ENCODE assay signal across 23 cellular contexts in the genomic region with DNA sequence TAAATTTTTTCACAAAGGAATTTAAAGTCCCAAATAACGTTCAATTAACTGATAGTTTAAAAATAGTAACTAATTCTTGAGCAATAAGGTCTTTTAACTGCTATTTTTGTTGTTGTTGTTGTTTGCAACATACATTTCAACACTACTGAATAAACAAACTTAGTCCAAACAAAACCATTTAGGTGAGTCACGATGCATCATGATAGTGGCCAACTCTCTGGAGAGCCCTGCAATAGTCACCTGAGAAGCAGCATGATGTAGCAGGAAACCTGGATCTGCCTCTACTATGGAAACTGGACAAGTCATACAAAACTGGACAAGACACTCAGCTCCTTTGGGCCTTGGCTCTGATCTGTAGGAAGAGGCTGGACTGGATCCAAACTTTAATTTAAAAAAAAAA.
DNase-seq lines count a peak whose midpoint lies in the region; ATAC-seq, FAIRE-seq and TF ChIP-seq lines count a peak whose summit lies in the region.
"Had no signal": no experiment of that assay in that cellular context is flagged by ENCODE, and none has a peak within 500 bp of the region (broad histone marks: within the 10 kb centered on the region; RNA-seq: fewer than 3 reads in every experiment).

No MANE protein-coding gene starts in this region.

- H2AFZ ChIP-seq in HepG2 (ENCODE audit: low read length): no peak overlapping the region
- H2AFZ ChIP-seq: neural progenitor cell had no signal

- no peak for FAIRE-seq in HepG2 (lab: Jason Lieb, UNC)
- no peak for FAIRE-seq in small intestine (lab: Jason Lieb, UNC)
- FAIRE-seq: D721Med had no signal

- no peaks in the 10 kb centered on the region for H3K27me3 Mint-ChIP-seq in activated CD4-positive, alpha-beta memory T cell treated with anti-CD3 and anti-CD28 coated beads, Interleukin-2, amount 10 ng/mL, durations not matched to agents 7 days and 5 days
- H3K27me3 Mint-ChIP-seq: activated B cell treated with CpG ODN at 0.5 μM for 24 hours; activated naive CD4-positive, alpha-beta T cell treated with anti-CD3 and anti-CD28 coated beads, Interleukin-2, amount 10 ng/mL, durations not matched to agents 7 days and 5 days; IgD-negative memory B cell; T-cell had no signal

- no peaks in the 10 kb centered on the region for H3K36me3 Mint-ChIP-seq in activated CD4-positive, alpha-beta memory T cell treated with anti-CD3 and anti-CD28 coated beads, Interleukin-2, amount 10 ng/mL, durations not matched to agents 7 days and 5 days (ENCODE audit: low read depth)
- H3K36me3 Mint-ChIP-seq: activated naive CD4-positive, alpha-beta T cell treated with anti-CD3 and anti-CD28 coated beads, Interleukin-2, amount 10 ng/mL, durations not matched to agents 7 days and 5 days; IgD-negative memory B cell; immature natural killer cell; neural progenitor cell; T-cell had no signal

- H3K4me1 ChIP-seq in HepG2 (ENCODE audit: insufficient read depth, low read length) (peaks cover 58% of the 10 kb centered on the region), small intestine (ENCODE audit: control insufficient read depth in 2 of 2, insufficient read depth in 1 of 2, low read depth in 1 of 2, low read length in 1 of 2) (peaks cover 0 to 12% of the 10 kb centered on the region in 2 donors)

- H3K9me3 ChIP-seq in HepG2 (ENCODE audit: low read length) (no peaks in the 10 kb centered on the region), small intestine (ENCODE audit: control insufficient read depth, low read depth) (no peaks in the 10 kb centered on the region)
- H3K9me3 ChIP-seq: HAP-1, transverse colon had no signal

- H3K9ac ChIP-seq in HepG2 (ENCODE audit: insufficient read depth, low read depth, low read length): no peak overlapping the region
- H3K9ac ChIP-seq: neural progenitor cell had no signal

- CTCF ChIA-PET in HepG2 (lab: Yijun Ruan, JAX; ENCODE audit: low intra/inter-chr PET ratio, low total read pairs): no interaction called here
- CTCF ChIA-PET in activated CD4-positive, alpha-beta memory T cell treated with anti-CD3 and anti-CD28 coated beads, Interleukin-2, amount 10 ng/mL, durations not matched to agents 7 days and 5 days (lab: Charles Lee): no interaction called here

- H3K36me3 ChIP-seq in HepG2 (replicated peaks in 1 of 2; ENCODE audit: control insufficient read depth in 1 of 2, insufficient read depth in 2 of 2, low read length in 2 of 2) (no peaks in the 10 kb centered on the region), small intestine (ENCODE audit: control insufficient read depth in 2 of 2, insufficient read depth in 2 of 2, low read length in 2 of 2) (no peaks in the 10 kb centered on the region)
- H3K36me3 ChIP-seq: brain microvascular endothelial cell, HAP-1, neural progenitor cell, transverse colon had no signal

- peaks cover 23% of the 10 kb centered on the region for H3K4me1 Mint-ChIP-seq in activated CD4-positive, alpha-beta memory T cell treated with anti-CD3 and anti-CD28 coated beads, Interleukin-2, amount 10 ng/mL, durations not matched to agents 7 days and 5 days

- H3K27ac ChIP-seq in HepG2 (ENCODE audit: extremely low read length, insufficient read depth, low read length): no peak overlapping the region
- no peak overlapping the region for H3K27ac ChIP-seq in small intestine (ENCODE audit: low read depth in 1 of 2, low read length in 1 of 2)
- H3K27ac ChIP-seq: transverse colon had no signal

- TF ChIP-seq POLR2A in HepG2 (IDR thresholded peaks at IDR 0.05; ENCODE audit: insufficient read depth in 1 of 2, low read depth in 2 of 2, low read length in 2 of 2): no peak

- POLR2A ChIA-PET in HepG2 (lab: Yijun Ruan, JAX): no interaction called here
- POLR2A ChIA-PET in activated CD4-positive, alpha-beta memory T cell treated with anti-CD3 and anti-CD28 coated beads, Interleukin-2, amount 10 ng/mL, durations not matched to agents 7 days and 5 days (lab: Charles Lee): no interaction called here

- H3K4me3 ChIP-seq in HepG2 (replicated peaks in 1 of 3; ENCODE audit: insufficient read depth in 1 of 3, low read depth in 2 of 3, low read length in 3 of 3): no peak overlapping the region
- H3K4me3 ChIP-seq in small intestine (ENCODE audit: low read depth in 1 of 2, low read length in 2 of 2): no peak overlapping the region
- H3K4me3 ChIP-seq: HAP-1, neural progenitor cell, transverse colon had no signal

- in situ Hi-C loops in Caki2 (cut with HindIII; ENCODE audit: low pct_unique_long_range_greater_than_20kb, low sequenced_read_pairs) (no loop called here), HepG2 (cut with HindIII; ENCODE audit: extremely low pct_ligation_motif_present, low pct_unique_long_range_greater_than_20kb) (no loop called here)

- 0 out of 2 replicates have a peak, but pooled peaks cover 9% of the 10 kb centered on the region for H4K20me1 ChIP-seq in HepG2 (ENCODE audit: insufficient read depth, low read length)

- peaks cover 27% of the 10 kb centered on the region for H3K79me2 ChIP-seq in HepG2 (ENCODE audit: insufficient read depth, low read length)

- no peak for TF ChIP-seq RAD21 in HepG2 (CRISPR knock-in tag; IDR thresholded peaks at IDR 0.05)

- intact Hi-C loops in HepG2 (cut with micrococcal nuclease; ENCODE audit: unreplicated experiment): no loop called here

- TF ChIP-seq EP300 in HepG2 (IDR thresholded peaks at IDR 0.05; ENCODE audit: low read depth in 2 of 2, low read length in 2 of 2): no peak
- TF ChIP-seq EP300 in HepG2 (CRISPR knock-in tag; IDR thresholded peaks at IDR 0.05; ENCODE audit: borderline replicate concordance): no peak

- DNase-seq in Caki2 (ENCODE audit: low read depth) (peak; percentile 17), LoVo (ENCODE audit: low spot score) (peak; percentile 49), amniotic epithelial cell (ENCODE audit: low read depth) (peak; percentile 58), HepG2 (ENCODE audit: low spot score) (no peak), amygdala (lab: John Stamatoyannopoulos, UW) (no peak), small intestine (no peak)
- DNase-seq in activated CD4-positive, alpha-beta memory T cell treated with anti-CD3 and anti-CD28 coated beads, Interleukin-2, amount 10 ng/mL, durations not matched to agents 7 days and 5 days: no peak
- DNase-seq: activated B cell treated with CpG ODN at 0.5 μM for 24 hours; activated CD8-positive, alpha-beta memory T cell treated with anti-CD3 and anti-CD28 coated beads, Interleukin-2, amount 50 U/mL, for 4 hours; activated naive CD4-positive, alpha-beta T cell treated with anti-CD3 and anti-CD28 coated beads, Interleukin-2, amount 10 ng/mL, durations not matched to agents 7 days and 5 days; brain microvascular endothelial cell; effector memory CD4-positive, alpha-beta T cell; immature natural killer cell; NCI-H1105; right cardiac atrium; stimulated activated CD4-positive, alpha-beta T cell treated with anti-CD3 and anti-CD28 coated beads, Interleukin-2, amount 100 ng/mL, for 48 hours; T-cell; transverse colon had no signal

- 88% methylated on average over 2 of the region's 2 CpGs for WGBS in HepG2 (ENCODE audit: low lambda C conversion rate)
- 69 to 76% (median 75%) methylated on average over 2 of the region's 2 CpGs for WGBS in small intestine, 3 donors

- H3K27ac Mint-ChIP-seq in activated CD4-positive, alpha-beta memory T cell treated with anti-CD3 and anti-CD28 coated beads, Interleukin-2, amount 10 ng/mL, durations not matched to agents 7 days and 5 days: no peak overlapping the region
- H3K27ac Mint-ChIP-seq: activated B cell treated with CpG ODN at 0.5 μM for 24 hours; activated naive CD4-positive, alpha-beta T cell treated with anti-CD3 and anti-CD28 coated beads, Interleukin-2, amount 10 ng/mL, durations not matched to agents 7 days and 5 days; IgD-negative memory B cell; immature natural killer cell; neural progenitor cell; T-cell had no signal

- ATAC-seq in HepG2 (no peak), GM18907 (IDR thresholded peaks at IDR 0.05; ENCODE audit: unreplicated experiment) (no peak)
- ATAC-seq: right cardiac atrium, T-cell had no signal

- H3K4me3 Mint-ChIP-seq in activated CD4-positive, alpha-beta memory T cell treated with anti-CD3 and anti-CD28 coated beads, Interleukin-2, amount 10 ng/mL, durations not matched to agents 7 days and 5 days: no peak overlapping the region
- H3K4me3 Mint-ChIP-seq: activated B cell treated with CpG ODN at 0.5 μM for 24 hours; activated naive CD4-positive, alpha-beta T cell treated with anti-CD3 and anti-CD28 coated beads, Interleukin-2, amount 10 ng/mL, durations not matched to agents 7 days and 5 days; IgD-negative memory B cell; immature natural killer cell; neural progenitor cell; T-cell had no signal

- no peak overlapping the region for H3K4me2 ChIP-seq in HepG2 (ENCODE audit: low read depth, low read length)

- BruUV-seq in HepG2 (replicated peaks; lab: Mats Ljungman, UMichigan): no TSS peak

- H3K27me3 ChIP-seq in HepG2 (ENCODE audit: control insufficient read depth in 1 of 2, insufficient read depth in 2 of 2, low read length in 2 of 2) (no peaks in the 10 kb centered on the region), small intestine (ENCODE audit: control insufficient read depth in 2 of 2, insufficient read depth in 2 of 2, low read length in 2 of 2) (no peaks in the 10 kb centered on the region)
- H3K27me3 ChIP-seq: brain microvascular endothelial cell, neural progenitor cell, transverse colon had no signal

- no peaks in the 10 kb centered on the region for H3K9me3 Mint-ChIP-seq in activated CD4-positive, alpha-beta memory T cell treated with anti-CD3 and anti-CD28 coated beads, Interleukin-2, amount 10 ng/mL, durations not matched to agents 7 days and 5 days
- H3K9me3 Mint-ChIP-seq: activated B cell treated with CpG ODN at 0.5 μM for 24 hours; activated naive CD4-positive, alpha-beta T cell treated with anti-CD3 and anti-CD28 coated beads, Interleukin-2, amount 10 ng/mL, durations not matched to agents 7 days and 5 days; IgD-negative memory B cell; immature natural killer cell; neural progenitor cell; T-cell had no signal

- TF ChIP-seq CTCF in HepG2 (CRISPR knock-in tag; IDR thresholded peaks at IDR 0.05): no peak

TF ChIP-seq in HepG2, 621 proteins besides CTCF, POLR2A, EP300 and RAD21 (continues in another document):
- TF ChIP-seq FOSL2 (CRISPR knock-in tag; IDR thresholded peaks at IDR 0.05): 0 out of 2 replicates have a peak, but pooled peaks have one; percentile 14
- no peak for TF ChIP-seq DDIT3 (CRISPR knock-in tag; IDR thresholded peaks at IDR 0.05)
- TF ChIP-seq FOSL1 (CRISPR knock-in tag; IDR thresholded peaks at IDR 0.05; ENCODE audit: borderline replicate concordance): no peak
- TF ChIP-seq KDM6A (CRISPR knock-in tag; IDR thresholded peaks at IDR 0.05; ENCODE audit: low read depth): no peak
- no peak for TF ChIP-seq PLRG1 (conservative IDR thresholded peaks at IDR 0.05)
- TF ChIP-seq ZFP90 (CRISPR knock-in tag; IDR thresholded peaks at IDR 0.05; ENCODE audit: borderline replicate concordance): no peak

Comparison
In these comparisons a context has a peak if more than half of its experiments do, and no peak if none do; other contexts are left out.
1. DNase-seq: peak in Caki2 (single experiment), LoVo (single experiment) and amniotic epithelial cell (single experiment); none in HepG2 (single experiment), activated CD4-positive, alpha-beta memory T cell treated with anti-CD3 and anti-CD28 coated beads, Interleukin-2, amount 10 ng/mL, durations not matched to agents 7 days and 5 days (single experiment), amygdala (0 of 56) and small intestine (single experiment).